Comparison of ENCODE assay signal across 13 cellular contexts in genomic region chr1:41515778-41516167, GRCh38. TPM values are rescaled to one million over a fixed set of nuclear protein-coding genes. Genes with fewer than 3 reads are reported as not detected.
DNase-seq lines count a peak whose midpoint lies in the region; ATAC-seq, FAIRE-seq and TF ChIP-seq lines count a peak whose summit lies in the region.
"Had no signal": no experiment of that assay in that cellular context is flagged by ENCODE, and none has a peak within 500 bp of the region (broad histone marks: within the 10 kb centered on the region; RNA-seq: fewer than 3 reads in every experiment).

No MANE protein-coding gene starts in this region.

- no peak for TF ChIP-seq CTCF in HepG2 (CRISPR knock-in tag; IDR thresholded peaks at IDR 0.05)
- TF ChIP-seq CTCF in right lobe of liver (IDR thresholded peaks at IDR 0.05): no peak
- TF ChIP-seq CTCF in mammary epithelial cell (conservative IDR thresholded peaks at IDR 0.05 in 1 of 2, IDR thresholded peaks at IDR 0.05 in 1 of 2; ENCODE audit: extremely low read depth in 1 of 2, insufficient read depth in 1 of 2, low read depth in 1 of 2, low read length in 2 of 2): no peak
- TF ChIP-seq CTCF in upper lobe of left lung (IDR thresholded peaks at IDR 0.05): no peak
- no peak for TF ChIP-seq CTCF in gastrocnemius medialis (IDR thresholded peaks at IDR 0.05 in 4 of 5, conservative IDR thresholded peaks at IDR 0.05 in 1 of 5)

- ATAC-seq in HepG2 (no peak), right lobe of liver (no peak), upper lobe of left lung (ENCODE audit: low FRiP score in 2 of 2) (no peak), HG03095 (IDR thresholded peaks at IDR 0.05; ENCODE audit: unreplicated experiment) (no peak), gastrocnemius medialis (no peak)

- H3K9me3 Mint-ChIP-seq in activated naive CD4-positive, alpha-beta T cell treated with anti-CD3 and anti-CD28 coated beads, Interleukin-2, amount 10 ng/mL, durations not matched to agents 7 days and 5 days: no peaks in the 10 kb centered on the region
- H3K9me3 Mint-ChIP-seq: activated naive CD8-positive, alpha-beta T cell treated with anti-CD3 and anti-CD28 coated beads, Interleukin-2, amount 50 U/mL, for 24 hours had no signal

- H3K4me1 ChIP-seq in HepG2 (ENCODE audit: insufficient read depth, low read length) (0 out of 2 replicates have a peak, but pooled peaks cover 5% of the 10 kb centered on the region), right lobe of liver (peaks cover 0 to 13% (median 3%) of the 10 kb centered on the region in 4 donors), mammary epithelial cell (ENCODE audit: insufficient read depth, low read length) (peaks cover 23% of the 10 kb centered on the region), mesendoderm (ENCODE audit: control insufficient read depth, low read depth, low read length) (peaks cover 4% of the 10 kb centered on the region), upper lobe of left lung (peaks cover 28 to 33% (median 31%) of the 10 kb centered on the region in 4 donors), gastrocnemius medialis (peaks cover 17 to 24% of the 10 kb centered on the region in 2 donors)

- no peak overlapping the region for H2BK15ac ChIP-seq in mesendoderm (replicated peaks; ENCODE audit: low read depth)

- no peaks in the 10 kb centered on the region for H3K36me3 ChIP-seq in HepG2 (replicated peaks in 1 of 2; ENCODE audit: control insufficient read depth in 1 of 2, insufficient read depth in 2 of 2, low read length in 2 of 2)
- no peaks in the 10 kb centered on the region for H3K36me3 ChIP-seq in right lobe of liver
- H3K36me3 ChIP-seq in mammary epithelial cell (ENCODE audit: insufficient read depth, low read length): no peaks in the 10 kb centered on the region
- H3K36me3 ChIP-seq in mesendoderm (ENCODE audit: control insufficient read depth, insufficient read depth, low read length): no peaks in the 10 kb centered on the region
- peaks cover 0 to 20% (median 0%) of the 10 kb centered on the region in 4 donors for H3K36me3 ChIP-seq in upper lobe of left lung
- H3K36me3 ChIP-seq in gastrocnemius medialis: no peaks in the 10 kb centered on the region

- CTCF ChIA-PET in HepG2 (lab: Yijun Ruan, JAX; ENCODE audit: low intra/inter-chr PET ratio, low total read pairs): interaction anchor here (0.6 kb wide), 1 partner anchor 15 kb away, joined by 3 read pairs; no protein-coding TSS in a partner anchor
- CTCF ChIA-PET in mammary epithelial cell (lab: Charles Lee; ENCODE audit: low non-redundant PET): interaction anchor here (1.0 kb wide), 1 partner anchor 83 kb away, joined by 4 read pairs; no protein-coding TSS in a partner anchor
- CTCF ChIA-PET in activated naive CD4-positive, alpha-beta T cell treated with anti-CD3 and anti-CD28 coated beads, Interleukin-2, amount 10 ng/mL, durations not matched to agents 7 days and 5 days (lab: Charles Lee): interaction anchor here (0.6 to 3.0 kb wide), 19 partner anchors 14 to 658 kb away, joined by 3 to 15 read pairs (median 4); no protein-coding TSS in a partner anchor

- H3K9ac ChIP-seq in HepG2 (ENCODE audit: insufficient read depth, low read depth, low read length) (no peak overlapping the region), mammary epithelial cell (ENCODE audit: insufficient read depth, low read length) (no peak overlapping the region), mesendoderm (ENCODE audit: low read length) (peak overlapping the region; percentile 44)

- no peak for FAIRE-seq in HepG2 (lab: Jason Lieb, UNC)

- POLR2A ChIA-PET in HepG2 (lab: Yijun Ruan, JAX): no interaction called here

- no peaks in the 10 kb centered on the region for H3K27me3 Mint-ChIP-seq in activated naive CD4-positive, alpha-beta T cell treated with anti-CD3 and anti-CD28 coated beads, Interleukin-2, amount 10 ng/mL, durations not matched to agents 7 days and 5 days
- H3K27me3 Mint-ChIP-seq: activated CD4-positive, alpha-beta T cell treated with anti-CD3 and anti-CD28 coated beads for 36 hours; activated naive CD8-positive, alpha-beta T cell treated with anti-CD3 and anti-CD28 coated beads, Interleukin-2, amount 50 U/mL, for 24 hours had no signal

- H3K9me3 ChIP-seq in HepG2 (ENCODE audit: low read length) (no peaks in the 10 kb centered on the region), right lobe of liver (no peaks in the 10 kb centered on the region), mammary epithelial cell (replicated peaks; ENCODE audit: insufficient read depth, low read length) (no peaks in the 10 kb centered on the region), upper lobe of left lung (no peaks in the 10 kb centered on the region), gastrocnemius medialis (no peaks in the 10 kb centered on the region)
- H3K9me3 ChIP-seq: esophagus squamous epithelium had no signal

- peak overlapping the region; percentile 17 for H4K5ac ChIP-seq in mesendoderm (ENCODE audit: low read length)

- TF ChIP-seq RAD21 in HepG2 (CRISPR knock-in tag; IDR thresholded peaks at IDR 0.05): no peak

- H3K36me3 Mint-ChIP-seq in activated naive CD4-positive, alpha-beta T cell treated with anti-CD3 and anti-CD28 coated beads, Interleukin-2, amount 10 ng/mL, durations not matched to agents 7 days and 5 days: peaks cover 5% of the 10 kb centered on the region

- H3K4me3 ChIP-seq in HepG2 (replicated peaks in 1 of 3; ENCODE audit: insufficient read depth in 1 of 3, low read depth in 2 of 3, low read length in 3 of 3) (no peak overlapping the region), right lobe of liver (no peak overlapping the region), mammary epithelial cell (replicated peaks in 1 of 3; ENCODE audit: insufficient read depth in 1 of 3, low read depth in 2 of 3, low read length in 3 of 3) (no peak overlapping the region), mesendoderm (ENCODE audit: low read length) (no peak overlapping the region), upper lobe of left lung (peak overlapping the region in 1 of 4 donors; percentile 48), gastrocnemius medialis (peak overlapping the region in 2 of 4 donors; percentile 61 to 70)

- intact Hi-C loops in HepG2 (cut with micrococcal nuclease; ENCODE audit: unreplicated experiment) (no loop called here), right lobe of liver (cut with DNase I) (no loop called here), mammary epithelial cell (cut with micrococcal nuclease) (loop anchor here (1.0 to 5.0 kb wide), 6 partner anchors 15 to 657 kb away; no protein-coding TSS in a partner anchor), gastrocnemius medialis (cut with DNase I; ENCODE audit: low total_unique reads) (loop anchor here (1.0 to 10.0 kb wide), 7 partner anchors 21 to 519 kb away; no protein-coding TSS in a partner anchor)

- no peak overlapping the region for H3K27ac ChIP-seq in HepG2 (ENCODE audit: extremely low read length, insufficient read depth, low read length)
- H3K27ac ChIP-seq in right lobe of liver: no peak overlapping the region
- no peak overlapping the region for H3K27ac ChIP-seq in mammary epithelial cell (ENCODE audit: insufficient read depth, low read depth, low read length)
- H3K27ac ChIP-seq in mesendoderm (ENCODE audit: low read depth, low read length): no peak overlapping the region
- peak overlapping the region in 3 of 4 donors; percentile 44 to 78 (median 47) for H3K27ac ChIP-seq in upper lobe of left lung
- peak overlapping the region in 1 of 4 donors; percentile 73 for H3K27ac ChIP-seq in gastrocnemius medialis

- H3K27me3 ChIP-seq in HepG2 (ENCODE audit: control insufficient read depth in 1 of 2, insufficient read depth in 2 of 2, low read length in 2 of 2) (peaks cover 1 to 15% of the 10 kb centered on the region in 2 experiments; a peak in 1 of 5 replicates), right lobe of liver (no peaks in the 10 kb centered on the region), mammary epithelial cell (ENCODE audit: insufficient read depth, low read length) (no peaks in the 10 kb centered on the region), mesendoderm (ENCODE audit: insufficient read depth, low read length, poor library complexity) (no peaks in the 10 kb centered on the region), upper lobe of left lung (no peaks in the 10 kb centered on the region), gastrocnemius medialis (no peaks in the 10 kb centered on the region)
- H3K27me3 ChIP-seq: esophagus squamous epithelium had no signal

- no peak overlapping the region for H3K27ac Mint-ChIP-seq in activated naive CD4-positive, alpha-beta T cell treated with anti-CD3 and anti-CD28 coated beads, Interleukin-2, amount 10 ng/mL, durations not matched to agents 7 days and 5 days
- H3K27ac Mint-ChIP-seq: activated CD4-positive, alpha-beta T cell treated with anti-CD3 and anti-CD28 coated beads for 36 hours; activated naive CD8-positive, alpha-beta T cell treated with anti-CD3 and anti-CD28 coated beads, Interleukin-2, amount 50 U/mL, for 24 hours had no signal

- H4K20me1 ChIP-seq in HepG2 (ENCODE audit: insufficient read depth, low read length) (no peaks in the 10 kb centered on the region), mammary epithelial cell (ENCODE audit: insufficient read depth, low read length) (no peaks in the 10 kb centered on the region)

- H3K79me1 ChIP-seq in mesendoderm (ENCODE audit: low read length): no peaks in the 10 kb centered on the region

- TF ChIP-seq EP300 in HepG2 (IDR thresholded peaks at IDR 0.05; ENCODE audit: low read depth in 2 of 2, low read length in 2 of 2) (no peak), HepG2 (CRISPR knock-in tag; IDR thresholded peaks at IDR 0.05; ENCODE audit: borderline replicate concordance) (no peak), upper lobe of left lung (IDR thresholded peaks at IDR 0.05) (no peak)

- H3K79me2 ChIP-seq in HepG2 (ENCODE audit: insufficient read depth, low read length): no peaks in the 10 kb centered on the region
- H3K79me2 ChIP-seq in mammary epithelial cell (ENCODE audit: insufficient read depth, low read length): no peaks in the 10 kb centered on the region
- no peaks in the 10 kb centered on the region for H3K79me2 ChIP-seq in mesendoderm (ENCODE audit: control insufficient read depth, insufficient read depth, low read length)

- H3K4ac ChIP-seq in mesendoderm (ENCODE audit: low read depth, low read length): no peak overlapping the region

- no peak overlapping the region for H3K4me3 Mint-ChIP-seq in activated naive CD4-positive, alpha-beta T cell treated with anti-CD3 and anti-CD28 coated beads, Interleukin-2, amount 10 ng/mL, durations not matched to agents 7 days and 5 days

- peak overlapping the region; percentile 74 for H3K56ac ChIP-seq in mesendoderm (ENCODE audit: low read length)

- no peak for DNase-seq in HepG2 (ENCODE audit: low spot score)
- DNase-seq in right lobe of liver: no peak
- DNase-seq in mammary epithelial cell: no peak
- DNase-seq in mesendoderm: no peak
- no peak for DNase-seq in upper lobe of left lung
- no peak for DNase-seq in activated naive CD4-positive, alpha-beta T cell treated with anti-CD3 and anti-CD28 coated beads, Interleukin-2, amount 10 ng/mL, durations not matched to agents 7 days and 5 days
- DNase-seq in gastrocnemius medialis: no peak
- DNase-seq: esophagus squamous epithelium had no signal

- H2BK120ac ChIP-seq in mesendoderm (ENCODE audit: low read depth, low read length): no peak overlapping the region

- H2AFZ ChIP-seq in HepG2 (ENCODE audit: low read length) (no peak overlapping the region), mammary epithelial cell (ENCODE audit: low read depth, low read length) (no peak overlapping the region)

- no peak for TF ChIP-seq POLR2A in HepG2 (IDR thresholded peaks at IDR 0.05; ENCODE audit: insufficient read depth in 1 of 2, low read depth in 2 of 2, low read length in 2 of 2)
- no peak for TF ChIP-seq POLR2A in right lobe of liver (IDR thresholded peaks at IDR 0.05)
- TF ChIP-seq POLR2A in upper lobe of left lung (IDR thresholded peaks at IDR 0.05): peak in 1 of 4 donors; percentile 22
- no peak for TF ChIP-seq POLR2A in gastrocnemius medialis (IDR thresholded peaks at IDR 0.05)

- in situ Hi-C loops in HepG2 (cut with HindIII; ENCODE audit: extremely low pct_ligation_motif_present, low pct_unique_long_range_greater_than_20kb) (no loop called here), mammary epithelial cell (cut with MboI; ENCODE audit: low sequenced_read_pairs in 2 of 2) (no loop called here), gastrocnemius medialis (cut with MboI; ENCODE audit: low sequenced_read_pairs in 4 of 4) (no loop called here)

- dilution Hi-C loops in mammary epithelial cell (cut with HindIII; ENCODE audit: low sequenced_read_pairs): no loop called here

- H2AK5ac ChIP-seq in mesendoderm (ENCODE audit: low read length): peak overlapping the region; percentile 44

- H2BK5ac ChIP-seq in mesendoderm (ENCODE audit: low read length): no peak overlapping the region

- 0% methylated on average over 1 of the region's 6 CpGs for WGBS in HepG2 (ENCODE audit: low lambda C conversion rate)
- 25% methylated on average over 1 of the region's 6 CpGs for WGBS in right lobe of liver (ENCODE audit: insufficient coverage, low coverage, low lambda C conversion rate, missing lambda C conversion rate)
- 38% methylated on average over 3 of the region's 6 CpGs for WGBS in mammary epithelial cell (ENCODE audit: low coverage, missing lambda C conversion rate)
- WGBS in mesendoderm (ENCODE audit: extremely low coverage, insufficient coverage, low lambda C conversion rate): no CpG with 5 or more reads among the region's 6 CpGs
- 19 to 60% methylated on average over 1 to 4 of the region's 6 CpGs for WGBS in upper lobe of left lung, 2 donors

- no peak overlapping the region for H4K8ac ChIP-seq in mesendoderm (ENCODE audit: low read depth, low read length)

- peaks cover 7% of the 10 kb centered on the region for H3K4me1 Mint-ChIP-seq in activated naive CD4-positive, alpha-beta T cell treated with anti-CD3 and anti-CD28 coated beads, Interleukin-2, amount 10 ng/mL, durations not matched to agents 7 days and 5 days

- BruUV-seq in HepG2 (replicated peaks; lab: Mats Ljungman, UMichigan) (no TSS peak), mammary epithelial cell (replicated peaks; lab: Mats Ljungman, UMichigan) (no TSS peak)

- no peak overlapping the region; the same call in 1 of the 2 replicates for H3K4me2 ChIP-seq in HepG2 (ENCODE audit: low read depth, low read length)
- peak overlapping the region; percentile 81 for H3K4me2 ChIP-seq in mammary epithelial cell (ENCODE audit: insufficient read depth, low read depth, low read length)
- H3K4me2 ChIP-seq in mesendoderm (ENCODE audit: low read length): no peak overlapping the region

- H3K23ac ChIP-seq in mesendoderm (ENCODE audit: low read length): no peak overlapping the region

- no peak overlapping the region for H3K18ac ChIP-seq in mesendoderm (ENCODE audit: low read length)

RNA-seq across cellular contexts. Expression of gene EDN2, which starts 31.3 kb away (rescaled TPM):
- total RNA-seq in HepG2 (2016; rRNA removed; fragmentation: Illumina TruSeq; extraction: Trizol) (not detected in 2 replicates), right lobe of liver (1 to 10 TPM in 1 of 6 experiments, under 1 TPM in 3, not detected in 2; 0.18 to 1.6 (median 0.31) TPM), mammary epithelial cell (1 to 10 TPM in 1 of 2 donors, under 1 TPM in 1; 0.56 to 1.3 TPM), upper lobe of left lung (1 to 10 TPM in 1 of 6 donors, under 1 TPM in 2, not detected in 3; 0.49 to 4.0 (median 0.77) TPM), gastrocnemius medialis (not detected)
- total RNA-seq in HepG2 (2016; cell fraction: cytosol; rRNA removed; fragmentation: Illumina TruSeq; extraction: Trizol; ENCODE audit: low read depth): not detected in 2 replicates
- not detected in 2 replicates for total RNA-seq in HepG2 (2016; cell fraction: insoluble cytoplasmic fraction; rRNA removed; fragmentation: Illumina TruSeq; extraction: Trizol)
- not detected in 2 replicates for total RNA-seq in HepG2 (2016; cell fraction: membrane; rRNA removed; fragmentation: Illumina TruSeq; extraction: Trizol)
- total RNA-seq in HepG2 (2016; cell fraction: nucleus; rRNA removed; fragmentation: Illumina TruSeq; extraction: Trizol): not detected in 2 replicates
- polyA plus RNA-seq in HepG2 (2011; rRNA removed) (not detected in 2 replicates), mammary epithelial cell (1.4 TPM)
- polyA plus RNA-seq in HepG2 (2011; cell fraction: cytosol; rRNA removed): not detected in 2 replicates
- polyA plus RNA-seq in HepG2 (2011; cell fraction: nucleus; rRNA removed): not detected in 2 replicates
- polyA plus RNA-seq in HepG2 (2012): not detected in 2 replicates
- not detected in 2 replicates for polyA plus RNA-seq in HepG2 (2016; cell fraction: cytosol; fragmentation: Illumina TruSeq; extraction: Trizol; ENCODE audit: low read depth)
- polyA plus RNA-seq in HepG2 (2016; cell fraction: insoluble cytoplasmic fraction; fragmentation: Illumina TruSeq; extraction: Trizol; ENCODE audit: low read depth): not detected in 2 replicates
- polyA plus RNA-seq in HepG2 (2016; cell fraction: membrane; fragmentation: Illumina TruSeq; extraction: Trizol; ENCODE audit: low read depth): not detected in 2 replicates
- not detected in 2 replicates for polyA plus RNA-seq in HepG2 (2016; cell fraction: nucleus; fragmentation: Illumina TruSeq; extraction: Trizol; ENCODE audit: insufficient read depth, low read depth)
- polyA minus RNA-seq in HepG2 (2011; rRNA and poly(A)+ RNA removed; ENCODE audit: low replicate concordance): 1.1 TPM in 1 of 2 replicates, not detected in the other
- polyA minus RNA-seq in HepG2 (2011; cell fraction: cytosol; rRNA and poly(A)+ RNA removed): not detected in 2 replicates
- not detected in 2 replicates for polyA minus RNA-seq in HepG2 (2011; cell fraction: nucleus; rRNA and poly(A)+ RNA removed)
- polyA minus RNA-seq in mammary epithelial cell: not detected
- 0.48 TPM for polyA plus RNA-seq in mesendoderm (2013, experiment 1 of 2)
- 0.48 TPM for polyA plus RNA-seq in mesendoderm (2013, experiment 2 of 2)
- total RNA-seq: activated CD4-positive, alpha-beta T cell treated with anti-CD3 and anti-CD28 coated beads for 36 hours; left lobe of liver; skeletal muscle tissue had no signal

Comparison
In these comparisons a context has a peak if more than half of its experiments do, and no peak if none do; other contexts are left out.
1. H3K27ac ChIP-seq: peak in upper lobe of left lung (3 of 4); none in HepG2 (single experiment), right lobe of liver (0 of 3), mammary epithelial cell (single experiment) and mesendoderm (single experiment).
2. intact Hi-C loops: an anchor here in mammary epithelial cell (1.0 to 5.0 kb wide) and gastrocnemius medialis (1.0 to 10.0 kb wide); none called in HepG2 and right lobe of liver.